ENCODE assay signal across 34 cellular contexts in the genomic region with DNA sequence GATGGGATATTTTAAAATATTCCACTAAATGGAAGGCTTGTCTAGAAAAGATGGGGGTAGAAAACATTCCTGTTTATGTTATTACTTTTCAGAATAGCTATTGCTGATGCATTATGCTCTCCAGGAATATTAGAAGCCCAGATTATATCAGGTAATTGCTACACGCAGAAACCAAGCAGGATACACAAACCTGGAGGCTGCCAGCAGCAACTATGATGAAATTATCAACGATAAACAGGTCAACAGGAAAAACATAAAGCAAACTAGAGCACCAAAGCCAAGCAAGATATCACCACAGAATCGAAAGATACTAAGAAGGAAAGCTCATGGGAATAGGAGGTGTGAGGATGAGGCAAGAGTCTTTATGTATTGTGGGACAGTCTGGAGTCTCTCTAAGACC.
"Had no signal": no experiment of that assay in that cellular context is flagged by ENCODE, and none has a peak within 500 bp of the region (broad histone marks: within the 10 kb centered on the region; RNA-seq: fewer than 3 reads in every experiment).

No MANE protein-coding gene starts in this region.

- FAIRE-seq: K562, TTC549 had no signal

- H3K4me3 ChIP-seq: K562, Peyer's patch, SJSA1 had no signal

- H3K36me3 ChIP-seq: brain microvascular endothelial cell, Peyer's patch, SJSA1 had no signal

- H3K4me1 Mint-ChIP-seq: activated B cell treated with CpG ODN at 0.5 μM for 24 hours; activated naive CD4-positive, alpha-beta T cell treated with anti-CD3 and anti-CD28 coated beads, Interleukin-2, amount 10 ng/mL, durations not matched to agents 7 days and 5 days; activated naive CD8-positive, alpha-beta T cell treated with anti-CD3 and anti-CD28 coated beads, Interleukin-2, amount 50 U/mL, for 24 hours had no signal

- DNase-seq: activated B cell treated with CpG ODN at 0.5 μM for 24 hours; activated CD4-positive, alpha-beta memory T cell treated with anti-CD3 and anti-CD28 coated beads for 36 hours; activated CD4-positive, alpha-beta T cell treated with anti-CD3 and anti-CD28 coated beads for 4 hours; activated CD4-positive, alpha-beta T cell treated with anti-CD3 and anti-CD28 coated beads, Interleukin-2, amount 50 U/mL, for 1 hour; activated CD4-positive, CD25-positive, alpha-beta regulatory T cell treated with anti-CD3 and anti-CD28 coated beads, Interleukin-2, amount 50 U/mL, for 72 hours; activated CD8-positive, alpha-beta memory T cell treated with anti-CD3 and anti-CD28 coated beads, Interleukin-2, amount 50 U/mL, for 4 hours; activated effector memory CD4-positive, alpha-beta T cell treated with Interleukin-2 at 50 U/mL for 16 hours; activated naive CD4-positive, alpha-beta T cell treated with anti-CD3 and anti-CD28 coated beads, Interleukin-2, amount 10 ng/mL, durations not matched to agents 7 days and 5 days; activated naive CD8-positive, alpha-beta T cell treated with anti-CD3 and anti-CD28 coated beads, Interleukin-2, amount 50 U/mL, for 24 hours; activated T-cell treated with anti-CD3 and anti-CD28 coated beads for 4 hours; activated T-cell treated with anti-CD3 and anti-CD28 coated beads, Interleukin-2, amount 50 U/mL, for 4 hours; amniotic stem cell; aorta; brain microvascular endothelial cell; central memory CD4-positive, alpha-beta T cell; NCI-H1105; NCI-H1417 treated with DMSO at 0.1 percent for 48 hours; NCI-H187 treated with DMSO at 0.1 percent for 48 hours; NCI-H2081; NCI-H2171 treated with DMSO at 0.1 percent for 48 hours; NCI-H2227 treated with DMSO at 0.1 percent for 48 hours; NCI-H446; NCI-H510A treated with DMSO at 0.1 percent for 48 hours; PC-3; Peyer's patch; RPMI8226; SHP77 treated with DMSO at 0.1 percent for 48 hours had no signal

- H3K36me3 Mint-ChIP-seq: activated CD4-positive, alpha-beta memory T cell treated with anti-CD3 and anti-CD28 coated beads for 36 hours; activated naive CD4-positive, alpha-beta T cell treated with anti-CD3 and anti-CD28 coated beads, Interleukin-2, amount 10 ng/mL, durations not matched to agents 7 days and 5 days; activated naive CD8-positive, alpha-beta T cell had no signal

- H3K9me3 ChIP-seq: Peyer's patch, SJSA1 had no signal

- ATAC-seq: activated naive CD8-positive, alpha-beta T cell treated with anti-CD3 and anti-CD28 coated beads, Interleukin-2, amount 50 U/mL, for 24 hours; activated T-cell treated with anti-CD3 and anti-CD28 coated beads, Interleukin-2, amount 50 U/mL, for 4 hours; K562; PC-3 had no signal

- H3K27ac Mint-ChIP-seq: activated B cell treated with CpG ODN at 0.5 μM for 24 hours; activated CD4-positive, alpha-beta memory T cell treated with anti-CD3 and anti-CD28 coated beads for 36 hours; activated naive CD4-positive, alpha-beta T cell treated with anti-CD3 and anti-CD28 coated beads, Interleukin-2, amount 10 ng/mL, durations not matched to agents 7 days and 5 days; activated naive CD8-positive, alpha-beta T cell; activated naive CD8-positive, alpha-beta T cell treated with anti-CD3 and anti-CD28 coated beads, Interleukin-2, amount 50 U/mL, for 24 hours; T-helper 1 cell treated with Interleukin-12 subunit alpha and Interleukin-12 subunit beta and Interleukin-4 antibody, amounts not matched to agents 30 μg/mL and 1 μg/mL, for 36 hours; T-helper 2 cell treated with Interferon-gamma antibody and Interleukin-4, amounts not matched to agents 5 μg/mL and 100 μg/mL, for 36 hours had no signal

- H3K4me3 Mint-ChIP-seq: activated B cell treated with CpG ODN at 0.5 μM for 24 hours; activated CD4-positive, alpha-beta memory T cell treated with anti-CD3 and anti-CD28 coated beads for 36 hours; activated naive CD4-positive, alpha-beta T cell treated with anti-CD3 and anti-CD28 coated beads, Interleukin-2, amount 10 ng/mL, durations not matched to agents 7 days and 5 days; activated naive CD8-positive, alpha-beta T cell; activated naive CD8-positive, alpha-beta T cell treated with anti-CD3 and anti-CD28 coated beads, Interleukin-2, amount 50 U/mL, for 24 hours; activated T-cell treated with anti-CD3 and anti-CD28 coated beads, Interleukin-2, amount 50 U/mL, for 4 hours; T-helper 1 cell treated with Interleukin-12 subunit alpha and Interleukin-12 subunit beta and Interleukin-4 antibody, amounts not matched to agents 30 μg/mL and 1 μg/mL, for 36 hours; T-helper 2 cell treated with Interferon-gamma antibody and Interleukin-4, amounts not matched to agents 5 μg/mL and 100 μg/mL, for 36 hours had no signal

- H3K4me1 ChIP-seq: Peyer's patch, SJSA1 had no signal

- H3K27me3 ChIP-seq: brain microvascular endothelial cell, Peyer's patch, SJSA1 had no signal

- H3K27ac ChIP-seq: brain microvascular endothelial cell, Peyer's patch, SJSA1, VCaP had no signal

- H3K9me3 Mint-ChIP-seq: activated B cell treated with CpG ODN at 0.5 μM for 24 hours; activated CD4-positive, alpha-beta memory T cell treated with anti-CD3 and anti-CD28 coated beads for 36 hours; activated naive CD4-positive, alpha-beta T cell treated with anti-CD3 and anti-CD28 coated beads, Interleukin-2, amount 10 ng/mL, durations not matched to agents 7 days and 5 days; activated naive CD8-positive, alpha-beta T cell treated with anti-CD3 and anti-CD28 coated beads, Interleukin-2, amount 50 U/mL, for 24 hours; activated T-cell treated with anti-CD3 and anti-CD28 coated beads, Interleukin-2, amount 50 U/mL, for 4 hours; T-helper 1 cell treated with Interleukin-12 subunit alpha and Interleukin-12 subunit beta and Interleukin-4 antibody, amounts not matched to agents 30 μg/mL and 1 μg/mL, for 36 hours; T-helper 2 cell treated with Interferon-gamma antibody and Interleukin-4, amounts not matched to agents 5 μg/mL and 100 μg/mL, for 36 hours had no signal
